25 cellular contexts compared by ENCODE assay signal in genomic region chr10:35638116-35638515, GRCh38. TPM values are rescaled to one million over a fixed set of nuclear protein-coding genes. Genes with fewer than 3 reads are reported as not detected.
DNase-seq lines count a peak whose midpoint lies in the region; TF ChIP-seq lines count a peak whose summit lies in the region.
"Had no signal": no experiment of that assay in that cellular context is flagged by ENCODE, and none has a peak within 500 bp of the region (broad histone marks: within the 10 kb centered on the region; RNA-seq: fewer than 3 reads in every experiment).

No MANE protein-coding gene starts in this region.

- H3K27me3 Mint-ChIP-seq in chondrocyte (ENCODE audit: low read depth), result no peaks in the 10 kb centered on the region

- H3K79me2 ChIP-seq in smooth muscle cell (ENCODE audit: low read depth), result peaks cover 12% of the 10 kb centered on the region

- no peak overlapping the region for H3K27ac Mint-ChIP-seq in chondrocyte (ENCODE audit: unreplicated experiment)
- H3K27ac Mint-ChIP-seq: activated naive CD4-positive, alpha-beta T cell treated with anti-CD3 and anti-CD28 coated beads, Interleukin-2, amount 50 U/mL, for 24 hours; natural killer cell treated with Interleukin-12 subunit alpha and Interleukin-12 subunit beta and Interleukin-15 and Interleukin-18, amount 100 ng/mL, for 72 hours; stimulated activated effector memory CD8-positive, alpha-beta T cell treated with anti-CD3 and anti-CD28 coated beads, Interleukin-12 subunit alpha, Interleukin-12 subunit beta, amount 100 ng/mL, for 72 hours had no signal

- H3K4me3 Mint-ChIP-seq in chondrocyte (ENCODE audit: unreplicated experiment), result peak overlapping the region; percentile 62
- H3K4me3 Mint-ChIP-seq: natural killer cell treated with Interleukin-12 subunit alpha and Interleukin-12 subunit beta and Interleukin-15 and Interleukin-18, amount 100 ng/mL, for 72 hours; stimulated activated effector memory CD8-positive, alpha-beta T cell treated with anti-CD3 and anti-CD28 coated beads, Interleukin-12 subunit alpha, Interleukin-12 subunit beta, amount 100 ng/mL, for 72 hours had no signal

- peaks cover 14% of the 10 kb centered on the region for H3K36me3 Mint-ChIP-seq in chondrocyte (ENCODE audit: low read depth)
- H3K36me3 Mint-ChIP-seq: activated naive CD4-positive, alpha-beta T cell treated with anti-CD3 and anti-CD28 coated beads, Interleukin-2, amount 50 U/mL, for 24 hours; natural killer cell treated with Interleukin-12 subunit alpha and Interleukin-12 subunit beta and Interleukin-15 and Interleukin-18, amount 100 ng/mL, for 72 hours; stimulated activated effector memory CD8-positive, alpha-beta T cell treated with anti-CD3 and anti-CD28 coated beads, Interleukin-12 subunit alpha, Interleukin-12 subunit beta, amount 100 ng/mL, for 72 hours had no signal

- H4K8ac ChIP-seq in mesenchymal stem cell (ENCODE audit: low read length), result no peak overlapping the region

- H3K36me3 ChIP-seq in mesenchymal stem cell (ENCODE audit: control insufficient read depth in 1 of 2, insufficient read depth in 2 of 2, low read depth in 1 of 2, low read length in 2 of 2), result no peaks in the 10 kb centered on the region
- H3K36me3 ChIP-seq in smooth muscle cell (ENCODE audit: low read depth), result no peaks in the 10 kb centered on the region
- H3K36me3 ChIP-seq: brain microvascular endothelial cell, thyroid gland had no signal

- no peak overlapping the region for H3K18ac ChIP-seq in mesenchymal stem cell (ENCODE audit: low read depth in 1 of 2, low read length in 2 of 2)

- H3K27me3 ChIP-seq in mesenchymal stem cell (ENCODE audit: control insufficient read depth in 1 of 2, insufficient read depth in 1 of 2, low read length in 2 of 2), result no peaks in the 10 kb centered on the region
- no peaks in the 10 kb centered on the region for H3K27me3 ChIP-seq in smooth muscle cell (ENCODE audit: low read depth)
- H3K27me3 ChIP-seq: brain microvascular endothelial cell, thyroid gland had no signal

- no peak overlapping the region for H4K91ac ChIP-seq in mesenchymal stem cell (ENCODE audit: low read length)

- H3K4me2 ChIP-seq in mesenchymal stem cell (ENCODE audit: low read length, poor library complexity, severe bottlenecking) (no peak overlapping the region), smooth muscle cell (peak overlapping the region; percentile 83)

- peak overlapping the region in 1 of 2 experiments; percentile 53 for H3K4ac ChIP-seq in mesenchymal stem cell (ENCODE audit: low read depth in 1 of 2, low read length in 2 of 2)

- H3K27ac ChIP-seq in mesenchymal stem cell (ENCODE audit: low read length, poor library complexity, severe bottlenecking), result no peak overlapping the region
- H3K27ac ChIP-seq in smooth muscle cell (ENCODE audit: low read depth), result no peak overlapping the region
- H3K27ac ChIP-seq: brain microvascular endothelial cell, C4-2B, thyroid gland had no signal

- H3K4me3 ChIP-seq in mesenchymal stem cell (ENCODE audit: insufficient read depth in 1 of 2, low read depth in 1 of 2, low read length in 2 of 2) (no peak overlapping the region), smooth muscle cell (peak overlapping the region; percentile 34)
- H3K4me3 ChIP-seq: GM12878, thyroid gland had no signal

- H3K9ac ChIP-seq in mesenchymal stem cell (ENCODE audit: low read length) (no peak overlapping the region), smooth muscle cell (ENCODE audit: low read depth) (no peak overlapping the region)

- no peak overlapping the region for H2BK120ac ChIP-seq in mesenchymal stem cell (ENCODE audit: low read depth, low read length)

- no peak overlapping the region for H2BK5ac ChIP-seq in mesenchymal stem cell (ENCODE audit: low read depth, low read length, poor library complexity, severe bottlenecking)

- WGBS in mesenchymal stem cell, result no CpG with 5 or more reads among the region's 3 CpGs
- 30% methylated on average over 3 of the region's 3 CpGs for WGBS in smooth muscle cell (ENCODE audit: low lambda C conversion rate)

- H3F3A ChIP-seq in smooth muscle cell (ENCODE audit: low read depth), result no peaks in the 10 kb centered on the region

- H3K4me1 ChIP-seq in mesenchymal stem cell (ENCODE audit: control insufficient read depth, insufficient read depth, low read depth, low read length) (peaks cover 19% of the 10 kb centered on the region), smooth muscle cell (ENCODE audit: low read depth) (peaks cover 39% of the 10 kb centered on the region)

- no peak overlapping the region for H2AK5ac ChIP-seq in mesenchymal stem cell (ENCODE audit: low read length, severe bottlenecking)

- H3K79me1 ChIP-seq in mesenchymal stem cell (replicated peaks; ENCODE audit: low read length, poor library complexity, severe bottlenecking), result peaks cover 5% of the 10 kb centered on the region

- H2BK15ac ChIP-seq in mesenchymal stem cell (ENCODE audit: low read depth, poor library complexity, severe bottlenecking), result no peak overlapping the region

- no peaks in the 10 kb centered on the region for H3K9me3 ChIP-seq in mesenchymal stem cell (ENCODE audit: control insufficient read depth, low read length)
- H3K9me3 ChIP-seq in smooth muscle cell (replicated peaks; ENCODE audit: low read depth), result no peaks in the 10 kb centered on the region
- H3K9me3 ChIP-seq: thyroid gland had no signal

- H3K4me1 Mint-ChIP-seq in chondrocyte (ENCODE audit: low read depth), result peaks cover 37% of the 10 kb centered on the region

- H2AFZ ChIP-seq in mesenchymal stem cell (ENCODE audit: low read depth, low read length), result no peak overlapping the region
- peak overlapping the region; percentile 12 for H2AFZ ChIP-seq in smooth muscle cell (ENCODE audit: low read depth)

- H3K9me3 Mint-ChIP-seq in chondrocyte (ENCODE audit: low read depth), result no peaks in the 10 kb centered on the region
- H3K9me3 Mint-ChIP-seq: activated naive CD4-positive, alpha-beta T cell treated with anti-CD3 and anti-CD28 coated beads, Interleukin-2, amount 50 U/mL, for 24 hours; natural killer cell treated with Interleukin-12 subunit alpha and Interleukin-12 subunit beta and Interleukin-15 and Interleukin-18, amount 100 ng/mL, for 72 hours; stimulated activated effector memory CD8-positive, alpha-beta T cell treated with anti-CD3 and anti-CD28 coated beads, Interleukin-12 subunit alpha, Interleukin-12 subunit beta, amount 100 ng/mL, for 72 hours had no signal

- no peak overlapping the region for H3K23ac ChIP-seq in mesenchymal stem cell (ENCODE audit: low read length in 2 of 2)

- no peak for TF ChIP-seq CTCF in chondrocyte (IDR thresholded peaks at IDR 0.05)
- no peak for TF ChIP-seq CTCF in smooth muscle cell (IDR thresholded peaks at IDR 0.05; ENCODE audit: borderline replicate concordance, insufficient read depth, poor library complexity, severe bottlenecking)

- H3K14ac ChIP-seq in mesenchymal stem cell (ENCODE audit: low read length in 2 of 2), result no peak overlapping the region

- DNase-seq in NCI-H82 (lab: John Stamatoyannopoulos, UW), result peak; percentile 7
- DNase-seq in NCI-H82 treated with DMSO at 0.1 percent for 48 hours (lab: John Stamatoyannopoulos, UW; ENCODE audit: unreplicated experiment), result no peak
- DNase-seq in chondrocyte (ENCODE audit: low spot score), result no peak
- DNase-seq in mesenchymal stem cell, result peak; percentile 54
- DNase-seq in smooth muscle cell (lab: John Stamatoyannopoulos, UW; ENCODE audit: unreplicated experiment), result no peak
- no peak for DNase-seq in GM19240 (ENCODE audit: insufficient read length, low spot score)
- no peak for DNase-seq in SKM-1 (lab: John Stamatoyannopoulos, UW; ENCODE audit: unreplicated experiment)
- no peak for DNase-seq in NCI-H146 (lab: John Stamatoyannopoulos, UW)
- DNase-seq: activated CD4-positive, alpha-beta T cell treated with anti-CD3 and anti-CD28 coated beads, Interleukin-2, amount 50 U/mL, for 4 hours; activated T-cell treated with anti-CD3 and anti-CD28 coated beads, Interleukin-2, amount 50 U/mL, for 48 hours; brain microvascular endothelial cell; GF-D8; Kasumi-1; NCI-H1105 had no signal

- no peak overlapping the region for H2BK12ac ChIP-seq in mesenchymal stem cell (ENCODE audit: low read length in 2 of 2)

- peaks cover 25% of the 10 kb centered on the region for H4K20me1 ChIP-seq in smooth muscle cell (ENCODE audit: low read depth)

RNA-seq across cellular contexts. Expression of gene FZD8, which starts 4.0 kb away (rescaled TPM):
- 86.9 to 163 TPM (median 89.5 TPM) in 3 replicates for total RNA-seq in chondrocyte
- 33.9 TPM for polyA plus RNA-seq in mesenchymal stem cell (2013, experiment 1 of 2)
- 34.8 TPM for polyA plus RNA-seq in mesenchymal stem cell (2013, experiment 2 of 2)
- 12.0 and 15.3 TPM in 2 replicates for total RNA-seq in smooth muscle cell
- 4.8 and 6.8 TPM in 2 replicates for polyA plus RNA-seq in smooth muscle cell

RNA-seq across cellular contexts. Expression of gene GJD4, which starts 33.0 kb away (rescaled TPM):
- total RNA-seq in chondrocyte, result not detected in 3 replicates
- polyA plus RNA-seq in mesenchymal stem cell (2013, experiment 1 of 2), result 0.03 TPM
- 0.03 TPM for polyA plus RNA-seq in mesenchymal stem cell (2013, experiment 2 of 2)
- total RNA-seq in smooth muscle cell, result not detected in 2 replicates
- not detected in 2 replicates for polyA plus RNA-seq in smooth muscle cell
- total RNA-seq: dermis microvascular lymphatic vessel endothelial cell; esophagus mucosa; GM12878; lung microvascular endothelial cell; natural killer cell treated with Interleukin-12 subunit alpha and Interleukin-12 subunit beta and Interleukin-15 and Interleukin-18, amount 100 ng/mL, for 72 hours; renal cortical epithelial cell; T-helper 1 cell treated with Interleukin-12 subunit alpha and Interleukin-12 subunit beta and Interleukin-4 antibody, amounts not matched to agents 30 ng/mL and 1 ng/mL, for 36 hours; thyroid gland had no signal
- polyA plus RNA-seq: GM12878 had no signal

Comparison
In these comparisons a context has a peak if more than half of its experiments do, and no peak if none do; other contexts are left out.
1. DNase-seq: peak in NCI-H82 (single experiment) and mesenchymal stem cell (single experiment); none in NCI-H82 treated with DMSO at 0.1 percent for 48 hours (single experiment), chondrocyte (single experiment), smooth muscle cell (single experiment), GM19240 (single experiment), SKM-1 (single experiment) and NCI-H146 (single experiment).